ENCODE assay signal across 7 cellular contexts in the genomic region with DNA sequence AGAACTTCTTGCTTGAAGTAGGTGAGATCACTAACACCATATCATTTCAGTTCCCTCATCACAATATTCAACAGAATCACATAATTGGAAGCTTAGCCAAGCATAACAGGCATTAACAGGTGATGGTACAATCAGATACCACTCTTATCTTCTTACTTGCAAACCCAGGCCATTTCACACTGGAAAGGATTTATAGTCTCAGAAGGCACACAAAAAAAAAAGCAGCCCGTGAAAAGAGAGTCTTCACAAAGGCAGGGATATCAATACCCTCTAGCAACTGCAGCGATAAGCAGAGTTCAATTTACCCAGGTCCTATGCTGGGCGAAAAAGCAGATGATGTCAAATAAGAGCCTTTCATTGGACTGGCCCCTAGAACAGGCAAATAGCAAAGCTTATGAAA.
"Had no signal": no experiment of that assay in that cellular context is flagged by ENCODE, and none has a peak within 500 bp of the region (broad histone marks: within the 10 kb centered on the region; RNA-seq: fewer than 3 reads in every experiment).

No MANE protein-coding gene starts in this region.

- H3K36me3 Mint-ChIP-seq: IgD-negative memory B cell had no signal

- H3K4me3 ChIP-seq: K562 had no signal

- H3K4me3 Mint-ChIP-seq: IgD-negative memory B cell had no signal

- H3K27ac ChIP-seq: HL-60 had no signal

- H3K4me1 Mint-ChIP-seq: IgD-negative memory B cell had no signal

- H3K27ac Mint-ChIP-seq: IgD-negative memory B cell had no signal

- ATAC-seq: HepG2, K562 had no signal

- DNase-seq: IMR-90, KBM-7, KG1 had no signal
